ENCODE assay signal across 1 cellular context in genomic region chr19:57191141-57192063, GRCh38.
TF ChIP-seq lines count a peak whose summit lies in the region.

ZNF264 (plus strand) TSS chr19:57191500; CDS start chr19:57191914, 414 bp downstream.

TF ChIP-seq in HepG2, 621 proteins besides CTCF, POLR2A, EP300 and RAD21 (continued from another document):
- TF ChIP-seq TIGD3 (CRISPR knock-in tag; IDR thresholded peaks at IDR 0.05; ENCODE audit: borderline replicate concordance) (no peak), ATF1 (CRISPR knock-in tag; IDR thresholded peaks at IDR 0.05) (no peak), ARID5B (CRISPR knock-in tag; IDR thresholded peaks at IDR 0.05) (peak; percentile 39; the same call in 1 of the 2 replicates), FOXO4 (CRISPR knock-in tag; conservative IDR thresholded peaks at IDR 0.05) (no peak), NFKB2 (CRISPR knock-in tag; IDR thresholded peaks at IDR 0.05; ENCODE audit: borderline replicate concordance) (no peak), ZNF766 (CRISPR knock-in tag; IDR thresholded peaks at IDR 0.05; ENCODE audit: borderline replicate concordance) (0 out of 2 replicates have a peak, but pooled peaks have one; percentile 61)
